12 cellular contexts compared by ENCODE assay signal in the genomic region with DNA sequence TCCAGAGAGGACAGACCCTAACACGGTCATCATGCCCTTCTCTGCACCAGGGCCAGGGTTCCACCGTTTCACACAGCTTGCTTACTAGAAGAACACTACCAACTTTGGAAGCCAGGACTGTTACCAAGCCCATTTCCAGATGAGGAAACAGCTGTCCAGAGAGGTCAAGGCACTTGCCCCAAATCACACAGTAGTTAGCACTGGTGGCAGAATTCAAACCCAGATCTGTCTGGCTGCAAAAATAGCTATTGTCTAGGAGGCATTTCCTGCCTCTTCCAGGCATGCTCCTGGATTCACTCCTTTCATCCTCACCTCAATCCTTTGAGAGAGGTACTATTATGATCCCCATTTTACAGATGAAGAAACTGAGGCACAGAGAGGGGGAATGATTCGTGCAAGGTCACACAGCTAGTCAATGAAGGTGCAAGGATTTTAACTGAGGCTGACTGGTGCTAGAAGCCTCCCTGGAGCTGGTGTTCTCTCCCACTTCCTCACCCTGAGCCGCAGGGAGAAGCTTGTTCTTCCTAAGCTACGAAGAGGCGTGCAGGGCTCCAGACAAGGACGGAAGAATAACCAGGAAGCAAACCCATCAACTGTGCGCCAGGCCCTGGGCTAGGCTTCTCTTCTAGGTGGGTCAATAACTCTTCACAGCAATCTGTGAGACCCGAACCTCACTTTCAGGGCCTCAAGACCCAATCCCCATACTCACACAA. TPM values are rescaled to one million over a fixed set of nuclear protein-coding genes. Genes with fewer than 3 reads are reported as not detected.
A peak's percentile ranks its signal among the peaks of the same experiment; 100 is the strongest.
DNase-seq lines count a peak whose midpoint lies in the region; TF ChIP-seq lines count a peak whose summit lies in the region.
"Had no signal": no experiment of that assay in that cellular context is flagged by ENCODE, and none has a peak within 500 bp of the region (broad histone marks: within the 10 kb centered on the region; RNA-seq: fewer than 3 reads in every experiment).

No MANE protein-coding gene starts in this region.

- no peak for DNase-seq in activated T-cell treated with anti-CD3 and anti-CD28 coated beads, Interleukin-2, amount 50 U/mL, for 24 hours
- no peak for DNase-seq in activated T-cell treated with anti-CD3 and anti-CD28 coated beads, Interleukin-2, amount 50 U/mL, for 1 hour
- DNase-seq in SJCRH30 (no peak), esophagus muscularis mucosa (ENCODE audit: extremely low spot score) (no peak), suprapubic skin (ENCODE audit: low spot score in 2 of 2) (no peak), NCI-H2171 treated with DMSO at 0.1 percent for 48 hours (lab: John Stamatoyannopoulos, UW) (no peak), NCI-H446 (lab: John Stamatoyannopoulos, UW) (no peak), iPS-NIHi7 (ENCODE audit: extremely low spot score) (no peak)
- DNase-seq: islet precursor cell, NCI-H524 treated with DMSO at 0.1 percent for 48 hours had no signal

- peak overlapping the region; percentile 95; the same call in 1 of the 2 replicates for H3K27ac ChIP-seq in SJCRH30
- H3K27ac ChIP-seq in esophagus muscularis mucosa (replicated peaks in 1 of 4) = peak overlapping the region; percentile 61 to 76 (median 68)
- peak overlapping the region; percentile 79 for H3K27ac ChIP-seq in suprapubic skin

- WGBS in esophagus muscularis mucosa = 73% methylated on average over 7 of the region's 9 CpGs
- WGBS in suprapubic skin = 80% methylated on average over 7 of the region's 9 CpGs

- TF ChIP-seq CTCF in esophagus muscularis mucosa (IDR thresholded peaks at IDR 0.05) = no peak
- TF ChIP-seq CTCF in suprapubic skin (IDR thresholded peaks at IDR 0.05) = no peak

- no peaks in the 10 kb centered on the region for H3K36me3 ChIP-seq in SJCRH30
- H3K36me3 ChIP-seq in esophagus muscularis mucosa = no peaks in the 10 kb centered on the region
- H3K36me3 ChIP-seq in suprapubic skin = no peaks in the 10 kb centered on the region

- TF ChIP-seq EP300 in esophagus muscularis mucosa (IDR thresholded peaks at IDR 0.05) (no peak), suprapubic skin (IDR thresholded peaks at IDR 0.05) (no peak)

- H3K4me1 ChIP-seq in SJCRH30 (peaks cover 87% of the 10 kb centered on the region), esophagus muscularis mucosa (peaks cover 0 to 9% (median 8%) of the 10 kb centered on the region in 4 donors), suprapubic skin (peaks cover 10% of the 10 kb centered on the region)

- H3K27ac Mint-ChIP-seq in activated T-cell treated with anti-CD3 and anti-CD28 coated beads, Interleukin-2, amount 50 U/mL, for 24 hours = peak overlapping the region; percentile 98

- H3K27me3 ChIP-seq in SJCRH30 (no peaks in the 10 kb centered on the region), esophagus muscularis mucosa (peaks cover 0 to 17% (median 0%) of the 10 kb centered on the region in 4 donors), suprapubic skin (no peaks in the 10 kb centered on the region)

- intact Hi-C loops in esophagus muscularis mucosa (cut with DNase I) = no loop called here

- H3K27me3 Mint-ChIP-seq in activated T-cell treated with anti-CD3 and anti-CD28 coated beads, Interleukin-2, amount 50 U/mL, for 24 hours = no peaks in the 10 kb centered on the region

- H3K9me3 Mint-ChIP-seq in activated T-cell treated with anti-CD3 and anti-CD28 coated beads, Interleukin-2, amount 50 U/mL, for 24 hours = no peaks in the 10 kb centered on the region

- no peaks in the 10 kb centered on the region for H3K9me3 ChIP-seq in SJCRH30 (replicated peaks)
- H3K9me3 ChIP-seq in esophagus muscularis mucosa = no peaks in the 10 kb centered on the region
- no peaks in the 10 kb centered on the region for H3K9me3 ChIP-seq in suprapubic skin

- H3K4me3 Mint-ChIP-seq in activated T-cell treated with anti-CD3 and anti-CD28 coated beads, Interleukin-2, amount 50 U/mL, for 24 hours = peak overlapping the region; percentile 94

- H3K36me3 Mint-ChIP-seq in activated T-cell treated with anti-CD3 and anti-CD28 coated beads, Interleukin-2, amount 50 U/mL, for 24 hours (ENCODE audit: low read depth) = peaks cover 35% of the 10 kb centered on the region

- TF ChIP-seq POLR2A in esophagus muscularis mucosa (IDR thresholded peaks at IDR 0.05; ENCODE audit: low read depth) = no peak
- TF ChIP-seq POLR2A in suprapubic skin (IDR thresholded peaks at IDR 0.05) = no peak

- no peak overlapping the region for H3K4me3 ChIP-seq in SJCRH30
- H3K4me3 ChIP-seq in esophagus muscularis mucosa = peak overlapping the region; percentile 41 to 57 (median 44)
- H3K4me3 ChIP-seq in suprapubic skin = peak overlapping the region; percentile 41

- peaks cover 93% of the 10 kb centered on the region for H3K4me1 Mint-ChIP-seq in activated T-cell treated with anti-CD3 and anti-CD28 coated beads, Interleukin-2, amount 50 U/mL, for 24 hours (ENCODE audit: low read depth)

RNA-seq across cellular contexts. Expression of a gene that starts 0.6 kb away (rescaled TPM):
- 31.5 and 34.9 TPM in 2 replicates for total RNA-seq in SJCRH30 (2014; rRNA removed; shearing (Covaris generic))
- total RNA-seq in esophagus muscularis mucosa (10 to 100 TPM; 32.4 to 83.7 (median 36.3) TPM), suprapubic skin (10 to 100 TPM in 3 of 4 donors, 1 to 10 TPM in 1; 9.9 to 13.7 (median 12.2) TPM)
- total RNA-seq: renal cortical epithelial cell had no signal

RNA-seq across cellular contexts. Expression of a gene that starts 34.7 kb away (rescaled TPM):
- total RNA-seq in SJCRH30 (2014; rRNA removed; shearing (Covaris generic)) = 0.47 and 0.89 TPM in 2 replicates
- total RNA-seq in esophagus muscularis mucosa (not detected), suprapubic skin (under 1 TPM in 1 of 4 donors, not detected in 3; 0.98 TPM)
- total RNA-seq: renal cortical epithelial cell; T-helper 1 cell treated with Interleukin-12 subunit alpha and Interleukin-12 subunit beta and Interleukin-4 antibody, amounts not matched to agents 30 ng/mL and 1 ng/mL, for 36 hours had no signal
